ENCODE assay signal across 17 cellular contexts in the genomic region with DNA sequence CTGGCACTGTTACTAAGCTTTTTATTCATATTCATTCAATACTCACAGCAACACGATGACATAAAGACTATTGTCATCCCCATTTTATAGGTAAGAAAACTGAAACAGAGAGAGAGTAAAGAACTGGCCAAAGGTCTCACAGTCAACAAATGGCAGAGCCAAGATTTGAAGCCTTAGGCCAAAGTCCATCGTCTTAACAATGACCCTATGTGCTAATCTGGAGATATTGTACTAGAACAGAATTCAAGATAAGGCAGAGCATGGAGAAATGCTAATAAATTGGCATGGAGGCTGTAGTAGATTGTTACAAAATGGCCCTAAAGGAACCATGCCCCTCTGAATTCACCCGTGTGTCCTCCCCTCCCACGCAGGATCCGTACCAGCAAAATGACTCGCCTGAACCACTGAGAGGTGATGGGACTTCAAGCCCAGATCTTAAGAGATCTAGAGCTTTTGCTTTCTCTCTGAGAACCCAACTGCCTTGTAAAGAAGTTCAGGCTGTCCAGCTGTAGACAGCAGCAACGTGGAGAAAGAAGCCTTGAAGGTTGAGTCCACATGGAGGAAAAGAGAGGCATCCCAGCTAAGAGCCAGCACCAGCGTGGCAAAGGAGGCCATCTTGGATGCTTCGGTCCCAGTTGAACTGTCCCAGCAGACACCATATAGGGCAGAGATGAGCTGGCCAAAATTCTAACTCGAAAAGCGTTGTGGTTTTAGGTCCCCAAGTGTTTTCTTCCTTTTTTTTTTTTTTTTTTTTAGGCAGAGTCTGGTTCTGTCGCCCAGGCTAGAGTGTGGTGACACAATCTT. TPM values are rescaled to one million over a fixed set of nuclear protein-coding genes. Genes with fewer than 3 reads are reported as not detected.
DNase-seq lines count a peak whose midpoint lies in the region; ATAC-seq and TF ChIP-seq lines count a peak whose summit lies in the region.
"Had no signal": no experiment of that assay in that cellular context is flagged by ENCODE, and none has a peak within 500 bp of the region (broad histone marks: within the 10 kb centered on the region; RNA-seq: fewer than 3 reads in every experiment).

No MANE protein-coding gene starts in this region.

- no peaks in the 10 kb centered on the region for H3K9me3 Mint-ChIP-seq in CD14-positive monocyte
- no peaks in the 10 kb centered on the region for H3K9me3 Mint-ChIP-seq in GM23338

- H3K27me3 Mint-ChIP-seq in CD14-positive monocyte (ENCODE audit: low read depth in 3 of 3) (peaks cover 0 to 3% (median 0%) of the 10 kb centered on the region in 3 donors), GM23338 (ENCODE audit: insufficient read depth, low read depth, poor library complexity) (peaks cover 2% of the 10 kb centered on the region)
- H3K27me3 Mint-ChIP-seq: CD4-positive, CD25-positive, alpha-beta regulatory T cell had no signal

- no peaks in the 10 kb centered on the region for H3K9me2 ChIP-seq in GM23338 (ENCODE audit: insufficient read depth)
- H3K9me2 ChIP-seq: SK-N-SH had no signal

- H3K4me1 ChIP-seq in GM23338 (ENCODE audit: insufficient read depth): no peaks in the 10 kb centered on the region

- H3K4me3 Mint-ChIP-seq in CD14-positive monocyte (peak overlapping the region in 1 of 2 donors; percentile 41), GM23338 (no peak overlapping the region)
- H3K4me3 Mint-ChIP-seq: CD4-positive, CD25-positive, alpha-beta regulatory T cell had no signal

- H3K4me1 Mint-ChIP-seq in CD14-positive monocyte: peaks cover 38% of the 10 kb centered on the region
- H3K4me1 Mint-ChIP-seq in GM23338: no peaks in the 10 kb centered on the region; the same call in 1 of the 3 replicates
- H3K4me1 Mint-ChIP-seq: CD4-positive, CD25-positive, alpha-beta regulatory T cell had no signal

- H3K36me3 Mint-ChIP-seq in CD14-positive monocyte (no peaks in the 10 kb centered on the region), GM23338 (ENCODE audit: low read depth) (no peaks in the 10 kb centered on the region)
- H3K36me3 Mint-ChIP-seq: CD4-positive, CD25-positive, alpha-beta regulatory T cell had no signal

- no peaks in the 10 kb centered on the region for H3F3A ChIP-seq in GM23338 (replicated peaks; ENCODE audit: low read depth)

- ATAC-seq in GM23338 (no peak), esophagus mucosa (no peak)
- ATAC-seq: left cardiac atrium had no signal

- DNase-seq in CD14-positive monocyte (ENCODE audit: low spot score): peak; percentile 48
- no peak for DNase-seq in GM23338 (ENCODE audit: low spot score)
- peak; percentile 49 for DNase-seq in SKM-1 treated with dmso at 0.1 percent for 144 hours (lab: John Stamatoyannopoulos, UW; ENCODE audit: unreplicated experiment)
- DNase-seq in mucosa of gallbladder (ENCODE audit: low spot score): peak; percentile 49
- no peak for DNase-seq in OCI-M2 (lab: John Stamatoyannopoulos, UW; ENCODE audit: unreplicated experiment)
- DNase-seq in ACHN: no peak
- DNase-seq: CD4-positive, CD25-positive, alpha-beta regulatory T cell; DND-41; foreskin fibroblast; left cardiac atrium; NCI-H187 treated with DMSO at 0.1 percent for 48 hours; NCI-H446 treated with DMSO at 0.1 percent for 48 hours; OCI-M1; posterior cingulate gyrus; SK-N-SH had no signal

- H2AFZ ChIP-seq in GM23338: peak overlapping the region; percentile 60

- peak overlapping the region; percentile 70 to 93 (median 88) for H3K27ac Mint-ChIP-seq in CD14-positive monocyte
- H3K27ac Mint-ChIP-seq in GM23338: no peak overlapping the region
- H3K27ac Mint-ChIP-seq: CD4-positive, CD25-positive, alpha-beta regulatory T cell had no signal

- TF ChIP-seq CTCF in CD14-positive monocyte (IDR thresholded peaks at IDR 0.05) (no peak), GM23338 (conservative IDR thresholded peaks at IDR 0.05; ENCODE audit: low read depth in 2 of 2) (no peak)

- no peaks in the 10 kb centered on the region for H3K27me3 ChIP-seq in GM23338 (ENCODE audit: insufficient read depth)
- H3K27me3 ChIP-seq: suprapubic skin had no signal

- H3K4me3 ChIP-seq in GM23338: no peak overlapping the region
- H3K4me3 ChIP-seq: suprapubic skin had no signal

- H3K79me2 ChIP-seq in GM23338 (replicated peaks; ENCODE audit: insufficient read depth): no peaks in the 10 kb centered on the region

- H3K4me2 ChIP-seq in GM23338: no peak overlapping the region
- H3K4me2 ChIP-seq: SK-N-SH had no signal

- intact Hi-C loops in CD14-positive monocyte (cut with micrococcal nuclease): no loop called here

- no peak overlapping the region for H3K27ac ChIP-seq in GM23338 (ENCODE audit: low read depth)
- H3K27ac ChIP-seq: suprapubic skin had no signal

- no peaks in the 10 kb centered on the region for H4K20me1 ChIP-seq in GM23338 (replicated peaks; ENCODE audit: insufficient read depth)

- in situ Hi-C loops in ACHN (cut with HindIII; ENCODE audit: low pct_ligation_motif_present, low pct_unique_long_range_greater_than_20kb, low sequenced_read_pairs): no loop called here

- H3K36me3 ChIP-seq in GM23338 (ENCODE audit: insufficient read depth): no peaks in the 10 kb centered on the region
- H3K36me3 ChIP-seq: suprapubic skin had no signal

TF ChIP-seq in GM23338, 12 proteins besides CTCF, POLR2A, EP300 and RAD21 (continues in another document):
- TF ChIP-seq, protein P1, sequence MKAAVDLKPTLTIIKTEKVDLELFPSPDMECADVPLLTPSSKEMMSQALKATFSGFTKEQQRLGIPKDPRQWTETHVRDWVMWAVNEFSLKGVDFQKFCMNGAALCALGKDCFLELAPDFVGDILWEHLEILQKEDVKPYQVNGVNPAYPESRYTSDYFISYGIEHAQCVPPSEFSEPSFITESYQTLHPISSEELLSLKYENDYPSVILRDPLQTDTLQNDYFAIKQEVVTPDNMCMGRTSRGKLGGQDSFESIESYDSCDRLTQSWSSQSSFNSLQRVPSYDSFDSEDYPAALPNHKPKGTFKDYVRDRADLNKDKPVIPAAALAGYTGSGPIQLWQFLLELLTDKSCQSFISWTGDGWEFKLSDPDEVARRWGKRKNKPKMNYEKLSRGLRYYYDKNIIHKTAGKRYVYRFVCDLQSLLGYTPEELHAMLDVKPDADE (IDR thresholded peaks at IDR 0.05): no peak
- TF ChIP-seq EZH2phosphoT487 (IDR thresholded peaks at IDR 0.05; ENCODE audit: unreplicated experiment) (no peak), CREB1 (CRISPR knock-in tag; IDR thresholded peaks at IDR 0.05; ENCODE audit: low read depth) (no peak), NANOG (IDR thresholded peaks at IDR 0.05; ENCODE audit: borderline replicate concordance) (no peak), JUNB (IDR thresholded peaks at IDR 0.05; ENCODE audit: unreplicated experiment) (no peak), EZH2 (IDR thresholded peaks at IDR 0.05; ENCODE audit: low read depth, unreplicated experiment) (no peak), POLR2AphosphoS5 (IDR thresholded peaks at IDR 0.05; ENCODE audit: low read depth) (no peak), STAT1 (IDR thresholded peaks at IDR 0.05; ENCODE audit: unreplicated experiment) (no peak)
- TF ChIP-seq, protein P2, sequence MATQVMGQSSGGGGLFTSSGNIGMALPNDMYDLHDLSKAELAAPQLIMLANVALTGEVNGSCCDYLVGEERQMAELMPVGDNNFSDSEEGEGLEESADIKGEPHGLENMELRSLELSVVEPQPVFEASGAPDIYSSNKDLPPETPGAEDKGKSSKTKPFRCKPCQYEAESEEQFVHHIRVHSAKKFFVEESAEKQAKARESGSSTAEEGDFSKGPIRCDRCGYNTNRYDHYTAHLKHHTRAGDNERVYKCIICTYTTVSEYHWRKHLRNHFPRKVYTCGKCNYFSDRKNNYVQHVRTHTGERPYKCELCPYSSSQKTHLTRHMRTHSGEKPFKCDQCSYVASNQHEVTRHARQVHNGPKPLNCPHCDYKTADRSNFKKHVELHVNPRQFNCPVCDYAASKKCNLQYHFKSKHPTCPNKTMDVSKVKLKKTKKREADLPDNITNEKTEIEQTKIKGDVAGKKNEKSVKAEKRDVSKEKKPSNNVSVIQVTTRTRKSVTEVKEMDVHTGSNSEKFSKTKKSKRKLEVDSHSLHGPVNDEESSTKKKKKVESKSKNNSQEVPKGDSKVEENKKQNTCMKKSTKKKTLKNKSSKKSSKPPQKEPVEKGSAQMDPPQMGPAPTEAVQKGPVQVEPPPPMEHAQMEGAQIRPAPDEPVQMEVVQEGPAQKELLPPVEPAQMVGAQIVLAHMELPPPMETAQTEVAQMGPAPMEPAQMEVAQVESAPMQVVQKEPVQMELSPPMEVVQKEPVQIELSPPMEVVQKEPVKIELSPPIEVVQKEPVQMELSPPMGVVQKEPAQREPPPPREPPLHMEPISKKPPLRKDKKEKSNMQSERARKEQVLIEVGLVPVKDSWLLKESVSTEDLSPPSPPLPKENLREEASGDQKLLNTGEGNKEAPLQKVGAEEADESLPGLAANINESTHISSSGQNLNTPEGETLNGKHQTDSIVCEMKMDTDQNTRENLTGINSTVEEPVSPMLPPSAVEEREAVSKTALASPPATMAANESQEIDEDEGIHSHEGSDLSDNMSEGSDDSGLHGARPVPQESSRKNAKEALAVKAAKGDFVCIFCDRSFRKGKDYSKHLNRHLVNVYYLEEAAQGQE (IDR thresholded peaks at IDR 0.05; ENCODE audit: unreplicated experiment): no peak

RNA-seq across cellular contexts. Expression of a gene that starts 52.8 kb away (rescaled TPM):
- polyA plus RNA-seq in CD14-positive monocyte (10 to 100 TPM; 79.5 to 92.8 TPM), GM23338 (2016; fragmentation: Nextera tagmentation; extraction: Ambion mirVana) (31.8 and 35.6 TPM in 2 replicates)
- 125 and 139 TPM in 2 replicates for total RNA-seq in GM23338 (2014; rRNA removed; shearing (Covaris generic))
- total RNA-seq in mucosa of gallbladder (143 TPM), esophagus mucosa (70.6 TPM)

Comparison
In these comparisons a context has a peak if more than half of its experiments do, and no peak if none do; other contexts are left out.
1. DNase-seq: peak in CD14-positive monocyte (single experiment), SKM-1 treated with dmso at 0.1 percent for 144 hours (single experiment) and mucosa of gallbladder (single experiment); none in GM23338 (single experiment), OCI-M2 (single experiment) and ACHN (single experiment).